9 cellular contexts compared by ENCODE assay signal in genomic region chr14:78157855-78158436, GRCh38. TPM values are rescaled to one million over a fixed set of nuclear protein-coding genes. Genes with fewer than 3 reads are reported as not detected.
DNase-seq lines count a peak whose midpoint lies in the region; ATAC-seq, FAIRE-seq and TF ChIP-seq lines count a peak whose summit lies in the region.
"Had no signal": no experiment of that assay in that cellular context is flagged by ENCODE, and none has a peak within 500 bp of the region (broad histone marks: within the 10 kb centered on the region; RNA-seq: fewer than 3 reads in every experiment).

No MANE protein-coding gene starts in this region.

- no peak for TF ChIP-seq EP300 in GM12878 (IDR thresholded peaks at IDR 0.05; ENCODE audit: borderline replicate concordance in 1 of 2, control insufficient read depth in 1 of 2, low read depth in 2 of 2, low read length in 2 of 2)

- no peak overlapping the region for H3K4me2 ChIP-seq in GM12878 (ENCODE audit: control insufficient read depth, insufficient read depth)

- H3K36me3 ChIP-seq in GM12878 (ENCODE audit: control insufficient read depth in 2 of 2, insufficient read depth in 2 of 2, low read length in 1 of 2): no peaks in the 10 kb centered on the region
- no peaks in the 10 kb centered on the region for H3K36me3 ChIP-seq in CD8-positive, alpha-beta memory T cell (ENCODE audit: insufficient read depth, low read length)

- no peak overlapping the region for H3K4me3 Mint-ChIP-seq in mesothelial cell of epicardium
- H3K4me3 Mint-ChIP-seq in CD8-positive, alpha-beta memory T cell: no peak overlapping the region

- no peak overlapping the region for H3K27ac Mint-ChIP-seq in mesothelial cell of epicardium
- H3K27ac Mint-ChIP-seq in CD8-positive, alpha-beta memory T cell: no peak overlapping the region

- POLR2A ChIA-PET in GM12878 (lab: Charles Lee): no interaction called here
- POLR2A ChIA-PET in CD8-positive, alpha-beta memory T cell (lab: Charles Lee): no interaction called here

- intact Hi-C loops in GM12878 (cut with micrococcal nuclease; ENCODE audit: unreplicated experiment): no loop called here

- H3K4me3 ChIP-seq in GM12865 (ENCODE audit: low read depth, low read length): no peak overlapping the region
- no peak overlapping the region for H3K4me3 ChIP-seq in LNCaP clone FGC (ENCODE audit: low read depth, low read length)
- no peak overlapping the region for H3K4me3 ChIP-seq in GM12878
- no peak overlapping the region for H3K4me3 ChIP-seq in CD8-positive, alpha-beta memory T cell (ENCODE audit: low read length)

- SMC1A ChIA-PET in GM12878 (lab: Charles Lee; ENCODE audit: uncharacterized antibody, unreplicated experiment): no interaction called here

- H3K27me3 ChIP-seq in GM12878 (replicated peaks in 1 of 2; ENCODE audit: control insufficient read depth in 2 of 2, insufficient read depth in 2 of 2, low read length in 1 of 2): no peaks in the 10 kb centered on the region; a peak in 1 of 4 replicates
- no peaks in the 10 kb centered on the region for H3K27me3 ChIP-seq in CD8-positive, alpha-beta memory T cell (ENCODE audit: insufficient read depth, low read length, poor library complexity, severe bottlenecking)

- H3K9me3 Mint-ChIP-seq in mesothelial cell of epicardium: no peaks in the 10 kb centered on the region
- peaks cover 0 to 2% (median 0%) of the 10 kb centered on the region in 5 donors for H3K9me3 Mint-ChIP-seq in CD8-positive, alpha-beta memory T cell

- DNase-seq in GM12865 (ENCODE audit: low read depth) (peak; percentile 23), LNCaP clone FGC (ENCODE audit: low read depth) (peak; percentile 7), GM12878 (ENCODE audit: low read depth, low spot score) (no peak), mesothelial cell of epicardium (ENCODE audit: low spot score in 2 of 2, unreplicated experiment in 2 of 2) (peak; percentile 65 to 81), NCI-H1694 treated with DMSO at 0.1 percent for 48 hours (lab: John Stamatoyannopoulos, UW) (no peak)
- DNase-seq in CD8-positive, alpha-beta memory T cell: no peak
- DNase-seq: NCI-H187 treated with DMSO at 0.1 percent for 48 hours had no signal

- no peaks in the 10 kb centered on the region for H3K36me3 Mint-ChIP-seq in mesothelial cell of epicardium
- H3K36me3 Mint-ChIP-seq in CD8-positive, alpha-beta memory T cell: no peaks in the 10 kb centered on the region

- no peak overlapping the region for H3K9ac ChIP-seq in GM12878 (ENCODE audit: control insufficient read depth, insufficient read depth, low read length)

- in situ Hi-C loops in GM12878 (cut with MboI): no loop called here

- BruUV-seq in GM12878 (replicated peaks; lab: Mats Ljungman, UMichigan): no TSS peak

- H4K20me1 ChIP-seq in GM12878 (ENCODE audit: control insufficient read depth, insufficient read depth): no peaks in the 10 kb centered on the region

- TF ChIP-seq POLR2A in GM12878 (IDR thresholded peaks at IDR 0.05; ENCODE audit: low read depth, low read length): no peak

- no peaks in the 10 kb centered on the region for H3K4me1 ChIP-seq in GM12878 (ENCODE audit: control insufficient read depth, insufficient read depth, low read length)
- no peaks in the 10 kb centered on the region for H3K4me1 ChIP-seq in CD8-positive, alpha-beta memory T cell (ENCODE audit: insufficient read depth, low read length)

- TF ChIP-seq CTCF in GM12865 (IDR thresholded peaks at IDR 0.05; ENCODE audit: insufficient read depth, low read depth, low read length, missing control alignments): no peak
- no peak for TF ChIP-seq CTCF in LNCaP clone FGC (IDR thresholded peaks at IDR 0.05; ENCODE audit: control insufficient read depth, extremely low read depth, insufficient read depth)
- no peak for TF ChIP-seq CTCF in GM12878 (IDR thresholded peaks at IDR 0.05 in 2 of 3, conservative IDR thresholded peaks at IDR 0.05 in 1 of 3; ENCODE audit: control insufficient read depth in 2 of 3, extremely low read depth in 1 of 3, insufficient read depth in 1 of 3, low read depth in 3 of 3, low read length in 3 of 3)
- no peak for TF ChIP-seq CTCF in mesothelial cell of epicardium (IDR thresholded peaks at IDR 0.05; ENCODE audit: unreplicated experiment)

- no peak overlapping the region for H3K27ac ChIP-seq in GM12878 (ENCODE audit: control insufficient read depth, insufficient read depth)
- no peak overlapping the region for H3K27ac ChIP-seq in CD8-positive, alpha-beta memory T cell (ENCODE audit: low read depth, low read length)

- no peaks in the 10 kb centered on the region for H3K9me3 ChIP-seq in GM12878 (replicated peaks; ENCODE audit: control insufficient read depth, insufficient read depth, low read length)
- H3K9me3 ChIP-seq in CD8-positive, alpha-beta memory T cell (ENCODE audit: low read length): no peaks in the 10 kb centered on the region

- FAIRE-seq in GM12878 (lab: Jason Lieb, UNC): no peak
- FAIRE-seq: endothelial cell of umbilical vein had no signal

- no peaks in the 10 kb centered on the region for H3K79me2 ChIP-seq in GM12878 (ENCODE audit: control insufficient read depth, insufficient read depth, low read length)

- CTCF ChIA-PET in GM12878 (lab: Yijun Ruan, JAX): interaction anchor here (1.0 kb wide), 1 partner anchor 9 kb away, joined by 3 read pairs; no protein-coding TSS in a partner anchor
- CTCF ChIA-PET in CD8-positive, alpha-beta memory T cell (lab: Charles Lee): no interaction called here

- RAD21 ChIA-PET in GM12878 (lab: Charles Lee; ENCODE audit: unreplicated experiment): no interaction called here

- ATAC-seq in GM12878 (no peak), HG03565 (IDR thresholded peaks at IDR 0.05; ENCODE audit: unreplicated experiment) (no peak)

- peaks cover 16% of the 10 kb centered on the region for H3K27me3 Mint-ChIP-seq in mesothelial cell of epicardium (ENCODE audit: low read depth)
- H3K27me3 Mint-ChIP-seq in CD8-positive, alpha-beta memory T cell: peaks cover 7 to 14% of the 10 kb centered on the region in 2 donors

- WGBS in GM12878 (ENCODE audit: insufficient coverage, insufficient replicate concordance, low lambda C conversion rate, missing lambda C conversion rate): 16% methylated on average over 11 of the region's 11 CpGs

- TF ChIP-seq RAD21 in GM12878 (IDR thresholded peaks at IDR 0.05; ENCODE audit: insufficient read depth, low read depth, low read length): no peak

- H3K4me1 Mint-ChIP-seq in mesothelial cell of epicardium: no peaks in the 10 kb centered on the region
- no peaks in the 10 kb centered on the region for H3K4me1 Mint-ChIP-seq in CD8-positive, alpha-beta memory T cell

- H2AFZ ChIP-seq in GM12878 (ENCODE audit: control insufficient read depth, low read depth, low read length): no peak overlapping the region

TF ChIP-seq in GM12878, 131 proteins besides CTCF, POLR2A, EP300 and RAD21 (continues in another document):
- TF ChIP-seq MYC (IDR thresholded peaks at IDR 0.05; ENCODE audit: insufficient read depth, insufficient read length, insufficient replicate concordance, low read length, severe bottlenecking): no peak
- no peak for TF ChIP-seq JUNB (IDR thresholded peaks at IDR 0.05)
- no peak for TF ChIP-seq IKZF1 (conservative IDR thresholded peaks at IDR 0.05)
- no peak for TF ChIP-seq ZNF274 (IDR thresholded peaks at IDR 0.05; ENCODE audit: insufficient read depth, insufficient read length)
- no peak for TF ChIP-seq NR2F1 (conservative IDR thresholded peaks at IDR 0.05)
- TF ChIP-seq HDAC2 (IDR thresholded peaks at IDR 0.05): no peak
- TF ChIP-seq, protein P1, sequence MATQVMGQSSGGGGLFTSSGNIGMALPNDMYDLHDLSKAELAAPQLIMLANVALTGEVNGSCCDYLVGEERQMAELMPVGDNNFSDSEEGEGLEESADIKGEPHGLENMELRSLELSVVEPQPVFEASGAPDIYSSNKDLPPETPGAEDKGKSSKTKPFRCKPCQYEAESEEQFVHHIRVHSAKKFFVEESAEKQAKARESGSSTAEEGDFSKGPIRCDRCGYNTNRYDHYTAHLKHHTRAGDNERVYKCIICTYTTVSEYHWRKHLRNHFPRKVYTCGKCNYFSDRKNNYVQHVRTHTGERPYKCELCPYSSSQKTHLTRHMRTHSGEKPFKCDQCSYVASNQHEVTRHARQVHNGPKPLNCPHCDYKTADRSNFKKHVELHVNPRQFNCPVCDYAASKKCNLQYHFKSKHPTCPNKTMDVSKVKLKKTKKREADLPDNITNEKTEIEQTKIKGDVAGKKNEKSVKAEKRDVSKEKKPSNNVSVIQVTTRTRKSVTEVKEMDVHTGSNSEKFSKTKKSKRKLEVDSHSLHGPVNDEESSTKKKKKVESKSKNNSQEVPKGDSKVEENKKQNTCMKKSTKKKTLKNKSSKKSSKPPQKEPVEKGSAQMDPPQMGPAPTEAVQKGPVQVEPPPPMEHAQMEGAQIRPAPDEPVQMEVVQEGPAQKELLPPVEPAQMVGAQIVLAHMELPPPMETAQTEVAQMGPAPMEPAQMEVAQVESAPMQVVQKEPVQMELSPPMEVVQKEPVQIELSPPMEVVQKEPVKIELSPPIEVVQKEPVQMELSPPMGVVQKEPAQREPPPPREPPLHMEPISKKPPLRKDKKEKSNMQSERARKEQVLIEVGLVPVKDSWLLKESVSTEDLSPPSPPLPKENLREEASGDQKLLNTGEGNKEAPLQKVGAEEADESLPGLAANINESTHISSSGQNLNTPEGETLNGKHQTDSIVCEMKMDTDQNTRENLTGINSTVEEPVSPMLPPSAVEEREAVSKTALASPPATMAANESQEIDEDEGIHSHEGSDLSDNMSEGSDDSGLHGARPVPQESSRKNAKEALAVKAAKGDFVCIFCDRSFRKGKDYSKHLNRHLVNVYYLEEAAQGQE (IDR thresholded peaks at IDR 0.05; ENCODE audit: low read depth, low read length): peak; percentile 91

RNA-seq across cellular contexts. Expression of gene NRXN3, which starts 12.2 kb away (rescaled TPM):
- total RNA-seq in GM12878 (2013; cell fraction: nucleolus; rRNA removed): 28.1 and 35.3 TPM in 2 replicates
- total RNA-seq in GM12878 (2014; rRNA removed) (1.4 and 1.5 TPM in 2 replicates), GM12878 (2014; rRNA removed; fragmentation: Illumina TruSeq; extraction: Trizol) (2.5 TPM in 2 replicates), GM12878 (2021) (2.7 and 3.3 TPM in 2 replicates), mesothelial cell of epicardium (10.5 to 11.4 TPM (median 10.7 TPM) in 3 replicates)
- 1.5 TPM for polyA plus RNA-seq in GM12878 (2011; ENCODE audit: low read depth)
- polyA plus RNA-seq in GM12878 (2011; rRNA removed) (0.65 and 0.68 TPM in 2 replicates), GM12878 (2014; fragmentation: Illumina TruSeq; extraction: Trizol) (1.3 and 2.4 TPM in 2 replicates), GM12878 (2014; fragmentation: Nextera tagmentation; extraction: Ambion mirVana) (under 1 TPM; 0.52 to 0.60 TPM), GM12878 (2014; rRNA removed) (0.82 and 1.3 TPM in 2 replicates), GM12878 (2016; fragmentation: Nextera tagmentation; extraction: Ambion mirVana) (1 to 10 TPM; 1.7 TPM)
- 0.12 and 0.25 TPM in 2 replicates for polyA plus RNA-seq in GM12878 (2011; cell fraction: cytosol; rRNA removed)
- 2.8 TPM in 2 replicates for polyA plus RNA-seq in GM12878 (2011; cell fraction: nucleus; rRNA removed)
- polyA plus RNA-seq in GM12878 (2012): 1.8 and 2.1 TPM in 2 replicates
- 6.3 and 6.7 TPM in 2 replicates for polyA minus RNA-seq in GM12878 (2011; rRNA and poly(A)+ RNA removed)
- polyA minus RNA-seq in GM12878 (2011; cell fraction: cytosol; rRNA and poly(A)+ RNA removed): 0.94 TPM in 1 of 2 replicates, not detected in the other
- polyA minus RNA-seq in GM12878 (2011; cell fraction: nucleus; rRNA and poly(A)+ RNA removed): 9.3 and 10.4 TPM in 2 replicates
- not detected for total RNA-seq in CD8-positive, alpha-beta memory T cell
- polyA plus RNA-seq in CD8-positive, alpha-beta memory T cell: not detected

Comparison
In these comparisons a context has a peak if more than half of its experiments do, and no peak if none do; other contexts are left out.
1. DNase-seq: peak in GM12865 (single experiment), LNCaP clone FGC (single experiment) and mesothelial cell of epicardium (2 of 2); none in GM12878 (single experiment), CD8-positive, alpha-beta memory T cell (0 of 5) and NCI-H1694 treated with DMSO at 0.1 percent for 48 hours (single experiment).